Comparison of ENCODE assay signal across 23 cellular contexts in the genomic region with DNA sequence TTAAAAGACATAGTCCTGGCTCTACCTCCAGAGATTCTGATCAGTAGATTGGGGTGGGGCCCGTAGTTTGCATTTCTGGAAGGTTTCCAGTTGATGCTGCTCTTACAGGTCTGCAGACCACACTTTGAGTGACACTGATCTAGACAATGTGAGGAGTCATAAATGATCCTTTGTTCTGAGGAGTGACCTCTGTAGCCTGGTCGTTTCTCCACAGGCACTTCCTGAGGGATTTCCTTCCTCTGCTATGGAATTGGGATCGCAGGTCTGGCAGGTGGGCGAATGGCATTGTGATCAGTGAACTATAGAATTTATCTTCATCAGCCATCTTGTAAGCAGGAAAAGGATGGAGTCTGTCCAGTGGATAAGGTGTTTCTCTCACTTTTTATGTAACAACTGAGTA. TPM values are rescaled to one million over a fixed set of nuclear protein-coding genes. Genes with fewer than 3 reads are reported as not detected.
DNase-seq lines count a peak whose midpoint lies in the region; ATAC-seq and TF ChIP-seq lines count a peak whose summit lies in the region.
"Had no signal": no experiment of that assay in that cellular context is flagged by ENCODE, and none has a peak within 500 bp of the region (broad histone marks: within the 10 kb centered on the region; RNA-seq: fewer than 3 reads in every experiment).

No MANE protein-coding gene starts in this region.

- no peak for TF ChIP-seq CTCF in right atrium auricular region (IDR thresholded peaks at IDR 0.05)

- ATAC-seq in left cardiac atrium: peak; percentile 49 to 50
- ATAC-seq in T-cell (replicated peaks in 1 of 4): no peak
- peak; percentile 33 to 69 for ATAC-seq in right cardiac atrium
- ATAC-seq: body of pancreas; lower lobe of right lung; natural killer cell treated with Interleukin-12 subunit alpha and Interleukin-12 subunit beta and Interleukin-15 and Interleukin-18, amount 100 ng/mL, for 72 hours; stimulated activated naive B cell treated with anti-CD40 and anti-IgM and Interleukin-4, amounts not matched to agents 10 μg/mL and 1 μg/mL and 100 μg/mL, for 72 hours had no signal

- peaks cover 34 to 44% (median 38%) of the 10 kb centered on the region in 3 donors for H3K4me1 Mint-ChIP-seq in T-cell

- H3K36me3 ChIP-seq in right atrium auricular region (peaks cover 34% of the 10 kb centered on the region), subcutaneous abdominal adipose tissue (ENCODE audit: control insufficient read depth in 5 of 5, insufficient read depth in 5 of 5, low read length in 5 of 5) (peaks cover 26 to 54% (median 45%) of the 10 kb centered on the region in 5 donors)

- H3K9ac ChIP-seq in subcutaneous abdominal adipose tissue (ENCODE audit: low read length in 5 of 5): no peak overlapping the region

- peaks cover 42% of the 10 kb centered on the region for H3K36me3 Mint-ChIP-seq in T-cell

- H3K27ac Mint-ChIP-seq in T-cell: peak overlapping the region; percentile 5 to 39
- H3K27ac Mint-ChIP-seq: HFFc6; natural killer cell treated with Interleukin-12 subunit alpha and Interleukin-12 subunit beta and Interleukin-15 and Interleukin-18, amount 100 ng/mL, for 72 hours; stimulated activated naive B cell treated with anti-CD40 and anti-IgM and Interleukin-4, amounts not matched to agents 10 μg/mL and 1 μg/mL and 100 μg/mL, for 72 hours; type B pancreatic cell had no signal

- POLR2A ChIA-PET in T-cell (lab: Charles Lee): no interaction called here

- WGBS in right cardiac atrium: 58% methylated on average over 4 of the region's 4 CpGs

- H3K27me3 Mint-ChIP-seq in T-cell: no peaks in the 10 kb centered on the region
- H3K27me3 Mint-ChIP-seq: natural killer cell treated with Interleukin-12 subunit alpha and Interleukin-12 subunit beta and Interleukin-15 and Interleukin-18, amount 100 ng/mL, for 72 hours; stimulated activated naive B cell treated with anti-CD40 and anti-IgM and Interleukin-4, amounts not matched to agents 10 μg/mL and 1 μg/mL and 100 μg/mL, for 72 hours; type B pancreatic cell had no signal

- H3K4me3 Mint-ChIP-seq in T-cell: no peak overlapping the region
- H3K4me3 Mint-ChIP-seq: HFFc6; natural killer cell treated with Interleukin-12 subunit alpha and Interleukin-12 subunit beta and Interleukin-15 and Interleukin-18, amount 100 ng/mL, for 72 hours; stimulated activated naive B cell treated with anti-CD40 and anti-IgM and Interleukin-4, amounts not matched to agents 10 μg/mL and 1 μg/mL and 100 μg/mL, for 72 hours; type B pancreatic cell had no signal

- H3K4me3 ChIP-seq in right atrium auricular region: no peak overlapping the region
- no peak overlapping the region for H3K4me3 ChIP-seq in right cardiac atrium (ENCODE audit: low read length)
- H3K4me3 ChIP-seq in subcutaneous abdominal adipose tissue (ENCODE audit: low read depth in 1 of 5, low read length in 5 of 5): no peak overlapping the region
- H3K4me3 ChIP-seq: body of pancreas, lower lobe of right lung had no signal

- intact Hi-C loops in left cardiac atrium (cut with DNase I) (loop anchor here in 1 of 2 donors (10.0 kb wide), 1 partner anchor 145 kb away; no protein-coding TSS in a partner anchor), right cardiac atrium (cut with DNase I) (no loop called here)

- H3K27me3 ChIP-seq in right atrium auricular region: no peaks in the 10 kb centered on the region
- no peaks in the 10 kb centered on the region for H3K27me3 ChIP-seq in right cardiac atrium (ENCODE audit: control insufficient read depth, insufficient read depth)
- no peaks in the 10 kb centered on the region for H3K27me3 ChIP-seq in subcutaneous abdominal adipose tissue (ENCODE audit: control insufficient read depth in 5 of 5, insufficient read depth in 4 of 5, low read length in 5 of 5)
- H3K27me3 ChIP-seq: body of pancreas had no signal

- H3K9me3 ChIP-seq in right atrium auricular region (no peaks in the 10 kb centered on the region), right cardiac atrium (ENCODE audit: control insufficient read depth, low read length) (no peaks in the 10 kb centered on the region), subcutaneous abdominal adipose tissue (ENCODE audit: control insufficient read depth in 5 of 5, low read length in 5 of 5) (no peaks in the 10 kb centered on the region)
- H3K9me3 ChIP-seq: body of pancreas, lower lobe of right lung had no signal

- no peaks in the 10 kb centered on the region for H3K9me3 Mint-ChIP-seq in T-cell
- H3K9me3 Mint-ChIP-seq: HFFc6; natural killer cell treated with Interleukin-12 subunit alpha and Interleukin-12 subunit beta and Interleukin-15 and Interleukin-18, amount 100 ng/mL, for 72 hours; stimulated activated naive B cell treated with anti-CD40 and anti-IgM and Interleukin-4, amounts not matched to agents 10 μg/mL and 1 μg/mL and 100 μg/mL, for 72 hours; type B pancreatic cell had no signal

- DNase-seq in left cardiac atrium (no peak), right atrium auricular region (ENCODE audit: low spot score) (no peak), T-cell (no peak), right cardiac atrium (no peak), inferior parietal cortex (ENCODE audit: extremely low spot score) (no peak), EL (no peak)
- DNase-seq: activated CD8-positive, alpha-beta memory T cell treated with anti-CD3 and anti-CD28 coated beads, Interleukin-2, amount 50 U/mL, for 4 hours; activated naive CD4-positive, alpha-beta T cell treated with anti-CD3 and anti-CD28 coated beads, Interleukin-2, amount 50 U/mL, for 16 hours; body of pancreas; cerebellar nuclear complex; DMS 273 treated with DMSO at 0.1 percent for 48 hours; GOT3; HFFc6; lower lobe of right lung; NCI-H2029; NCI-H524; SHP77; stimulated activated naive B cell treated with anti-CD40 and anti-IgM and Interleukin-4, amounts not matched to agents 10 μg/mL and 1 μg/mL and 100 μg/mL, for 72 hours; T-helper 9 cell; WERI-Rb-1 had no signal

- H3K4me1 ChIP-seq in right atrium auricular region: peaks cover 0 to 19% of the 10 kb centered on the region in 2 donors
- H3K4me1 ChIP-seq in right cardiac atrium (ENCODE audit: control insufficient read depth, insufficient read depth, low read length): peaks cover 2% of the 10 kb centered on the region
- H3K4me1 ChIP-seq in subcutaneous abdominal adipose tissue (ENCODE audit: control insufficient read depth in 5 of 5, insufficient read depth in 5 of 5, low read length in 5 of 5): peaks cover 4 to 27% (median 16%) of the 10 kb centered on the region in 5 donors

- CTCF ChIA-PET in T-cell (lab: Charles Lee): no interaction called here

- no peak overlapping the region for H3K27ac ChIP-seq in right atrium auricular region
- no peak overlapping the region for H3K27ac ChIP-seq in right cardiac atrium (ENCODE audit: low read length)
- H3K27ac ChIP-seq in subcutaneous abdominal adipose tissue (ENCODE audit: low read depth, low read length): peak overlapping the region; percentile 49
- H3K27ac ChIP-seq: body of pancreas, lower lobe of right lung, WERI-Rb-1 had no signal

RNA-seq across cellular contexts. Expression of gene GFM1, which starts 5.5 kb away (rescaled TPM):
- total RNA-seq in left cardiac atrium (10 to 100 TPM; 41.9 to 50.9 TPM), right atrium auricular region (10 to 100 TPM; 27.0 to 54.5 TPM), T-cell (10 to 100 TPM; 39.0 to 46.8 (median 40.1) TPM), right cardiac atrium (10 to 100 TPM; 41.3 to 51.0 (median 47.2) TPM)
- 25.2 TPM for polyA plus RNA-seq in right cardiac atrium

RNA-seq across cellular contexts. Expression of gene LXN, which starts 22.7 kb away (rescaled TPM):
- total RNA-seq in left cardiac atrium (10 to 100 TPM in 1 of 2 donors, 1 to 10 TPM in 1; 5.7 to 15.3 TPM), right atrium auricular region (10 to 100 TPM in 1 of 2 donors, 1 to 10 TPM in 1; 7.3 to 20.5 TPM), T-cell (1 to 10 TPM; 2.5 to 6.7 (median 3.9) TPM), right cardiac atrium (10 to 100 TPM in 2 of 4 donors, 1 to 10 TPM in 2; 9.7 to 27.3 (median 10.6) TPM)
- 10.2 TPM for polyA plus RNA-seq in right cardiac atrium

Comparison
In these comparisons a context has a peak if more than half of its experiments do, and no peak if none do; other contexts are left out.
1. ATAC-seq: peak in left cardiac atrium (2 of 2) and right cardiac atrium (2 of 2); none in T-cell (0 of 4).